In the genomic region with DNA sequence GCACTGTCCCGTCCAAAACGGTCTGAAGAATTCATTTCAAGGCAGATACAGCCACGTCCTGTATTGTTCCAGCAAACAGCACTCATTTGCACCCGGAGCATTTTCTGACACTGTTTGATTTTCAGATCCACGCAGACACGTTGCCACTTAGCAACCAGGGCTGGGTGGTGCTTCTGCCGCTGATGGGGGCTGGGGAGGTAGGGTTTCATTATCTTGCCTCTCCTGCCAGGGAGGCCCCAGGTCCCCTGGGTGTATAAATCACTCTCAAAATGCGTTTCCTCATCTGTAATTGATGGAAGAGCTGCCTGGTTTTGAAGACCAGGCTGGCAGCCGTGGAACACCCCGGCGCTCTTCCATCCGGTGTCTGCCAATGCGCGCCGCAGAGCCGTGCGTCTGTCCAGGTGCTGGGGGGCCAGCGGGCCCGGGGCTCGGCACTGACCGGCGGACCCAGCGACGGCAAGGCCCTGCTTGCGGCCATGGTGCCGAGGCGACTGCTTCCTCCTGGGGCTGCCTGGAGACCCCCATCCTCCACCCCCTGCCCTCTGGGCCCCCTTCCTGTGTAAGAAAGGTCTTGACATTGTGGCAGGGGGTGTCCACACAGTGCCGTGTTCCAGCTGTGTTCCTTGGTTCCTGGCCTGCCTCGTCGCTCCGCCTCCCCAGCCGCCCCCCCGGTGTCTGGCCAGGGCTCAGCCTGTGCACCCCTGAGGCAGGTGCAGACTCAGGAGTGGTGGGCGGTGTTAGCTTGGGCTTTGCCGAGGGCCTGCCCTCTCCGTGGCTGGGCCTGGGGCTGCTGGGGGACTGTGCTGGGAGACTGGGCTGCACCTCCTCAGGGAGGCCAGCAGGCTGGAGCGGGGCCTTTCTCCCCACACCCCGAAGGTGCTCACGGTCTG, we compare ENCODE assay signal across 1 cellular context.
TF ChIP-seq lines count a peak whose summit lies in the region.

No MANE protein-coding gene starts in this region.

TF ChIP-seq in H1, 55 proteins besides CTCF, POLR2A, EP300 and RAD21 (continued from another document):
- TF ChIP-seq CTBP2 (IDR thresholded peaks at IDR 0.05; ENCODE audit: borderline replicate concordance, insufficient read depth, insufficient read length, low read length), result no peak
- TF ChIP-seq BRCA1 (IDR thresholded peaks at IDR 0.05; ENCODE audit: low read depth, low read length), result no peak
- no peak for TF ChIP-seq JUN (IDR thresholded peaks at IDR 0.05; ENCODE audit: low read depth, low read length)
- TF ChIP-seq GTF2F1 (IDR thresholded peaks at IDR 0.05; ENCODE audit: borderline replicate concordance, low read depth, low read length), result no peak
- TF ChIP-seq MAFK (IDR thresholded peaks at IDR 0.05; ENCODE audit: low read depth, low read length), result no peak
- TF ChIP-seq TEAD4 (IDR thresholded peaks at IDR 0.05; ENCODE audit: low read depth, low read length), result no peak
- TF ChIP-seq ZNF274 (IDR thresholded peaks at IDR 0.05; ENCODE audit: borderline replicate concordance, extremely low read depth, low read length), result no peak
